In genomic region chr15:67181221-67181639, GRCh38 we compare ENCODE assay signal across 17 cellular contexts.
DNase-seq lines count a peak whose midpoint lies in the region; ATAC-seq and TF ChIP-seq lines count a peak whose summit lies in the region.
"Had no signal": no experiment of that assay in that cellular context is flagged by ENCODE, and none has a peak within 500 bp of the region (broad histone marks: within the 10 kb centered on the region; RNA-seq: fewer than 3 reads in every experiment).

No MANE protein-coding gene starts in this region.

- no peak overlapping the region for H3K27ac Mint-ChIP-seq in HFFc6
- H3K27ac Mint-ChIP-seq: brain had no signal

- peak overlapping the region; percentile 61 for H3K18ac ChIP-seq in neuronal stem cell (ENCODE audit: low read length)

- H3K4me1 Mint-ChIP-seq in HFFc6 (ENCODE audit: low read depth): peaks cover 84% of the 10 kb centered on the region

- no peak overlapping the region for H3K27ac ChIP-seq in coronary artery
- H3K27ac ChIP-seq in neuronal stem cell (replicated peaks; ENCODE audit: low read length): no peak overlapping the region
- H3K27ac ChIP-seq: pancreas, SJSA1 had no signal

- no peak overlapping the region for H4K91ac ChIP-seq in neuronal stem cell (ENCODE audit: low read depth, low read length, poor library complexity)

- H3K4me3 Mint-ChIP-seq in HFFc6: no peak overlapping the region
- H3K4me3 Mint-ChIP-seq: brain had no signal

- H3K9me3 Mint-ChIP-seq in HFFc6: no peaks in the 10 kb centered on the region
- H3K9me3 Mint-ChIP-seq: brain had no signal

- no peak overlapping the region for H3K4ac ChIP-seq in neuronal stem cell (ENCODE audit: low read length)

- peaks cover 2 to 10% of the 10 kb centered on the region in 2 donors for H3K4me1 ChIP-seq in neuronal stem cell (ENCODE audit: control insufficient read depth in 2 of 2, insufficient read depth in 1 of 2, low read depth in 1 of 2, low read length in 2 of 2)

- H3K27me3 Mint-ChIP-seq in HFFc6 (ENCODE audit: insufficient read depth): peaks cover 49% of the 10 kb centered on the region
- H3K27me3 Mint-ChIP-seq: brain had no signal

- no peak overlapping the region for H3K14ac ChIP-seq in neuronal stem cell (ENCODE audit: low read length)

- H3K36me3 Mint-ChIP-seq in HFFc6 (ENCODE audit: low read depth): peaks cover 58% of the 10 kb centered on the region

- no peak overlapping the region for H3K23ac ChIP-seq in neuronal stem cell (ENCODE audit: low read depth, low read length, poor library complexity)

- H2BK5ac ChIP-seq in neuronal stem cell (ENCODE audit: low read length): no peak overlapping the region

- peak; percentile 6 for TF ChIP-seq CTCF in GM12864 (IDR thresholded peaks at IDR 0.05; ENCODE audit: low read depth, low read length, missing control alignments)
- TF ChIP-seq CTCF in HFFc6 (IDR thresholded peaks at IDR 0.05): peak; percentile 23; the same call in 1 of the 2 replicates
- TF ChIP-seq CTCF in coronary artery (IDR thresholded peaks at IDR 0.05): no peak

- peaks cover 18 to 92% of the 10 kb centered on the region in 2 donors for H3K36me3 ChIP-seq in neuronal stem cell (replicated peaks in 1 of 2; ENCODE audit: control insufficient read depth in 2 of 2, insufficient read depth in 2 of 2, low read length in 2 of 2)

- no peak overlapping the region for H3K9ac ChIP-seq in neuronal stem cell (ENCODE audit: low read depth, low read length, poor library complexity)

- no peaks in the 10 kb centered on the region for H3K79me1 ChIP-seq in neuronal stem cell (ENCODE audit: low read depth, low read length)

- H3K4me2 ChIP-seq in neuronal stem cell (ENCODE audit: insufficient read depth, low read length, poor library complexity, severe bottlenecking): no peak overlapping the region

- no peak overlapping the region for H2BK15ac ChIP-seq in neuronal stem cell (ENCODE audit: low read length)

- H3K9me3 ChIP-seq in neuronal stem cell (replicated peaks in 1 of 2; ENCODE audit: control insufficient read depth in 2 of 2, insufficient read depth in 1 of 2, low read depth in 1 of 2, low read length in 2 of 2): no peaks in the 10 kb centered on the region
- H3K9me3 ChIP-seq: gastroesophageal sphincter, mucosa of descending colon, pancreas, SJSA1 had no signal

- DNase-seq in GM12864 (ENCODE audit: low read depth): no peak
- DNase-seq in HFFc6: no peak
- peak; percentile 58 for DNase-seq in coronary artery (ENCODE audit: low spot score)
- no peak for DNase-seq in neuronal stem cell (ENCODE audit: low spot score)
- no peak for DNase-seq in DMS79 treated with DMSO at 0.1 percent for 48 hours (lab: John Stamatoyannopoulos, UW)
- no peak for DNase-seq in 8988T
- DNase-seq: activated naive CD4-positive, alpha-beta T cell treated with anti-CD3 and anti-CD28 coated beads, Interleukin-2, amount 50 U/mL, for 16 hours; DMS153; effector CD8-positive, alpha-beta T cell; NCI-H2171; pancreas; stimulated activated CD4-positive, alpha-beta T cell treated with anti-CD3 and anti-CD28 coated beads, Interleukin-12 subunit alpha, Interleukin-12 subunit beta, amount 100 ng/mL, for 4 hours had no signal

- no peak overlapping the region for H3K4me3 ChIP-seq in GM12864 (ENCODE audit: low read depth, low read length)
- no peak overlapping the region for H3K4me3 ChIP-seq in coronary artery
- no peak overlapping the region for H3K4me3 ChIP-seq in neuronal stem cell (ENCODE audit: low read length in 2 of 2)
- H3K4me3 ChIP-seq: gastroesophageal sphincter, mucosa of descending colon, pancreas, SJSA1 had no signal

- no peak overlapping the region for H2BK12ac ChIP-seq in neuronal stem cell (ENCODE audit: low read length)

- no peak overlapping the region for H4K8ac ChIP-seq in neuronal stem cell (ENCODE audit: low read depth, low read length)

- H2AFZ ChIP-seq in neuronal stem cell (ENCODE audit: low read length): no peak overlapping the region

- H2BK120ac ChIP-seq in neuronal stem cell (ENCODE audit: low read depth, low read length): no peak overlapping the region

- no peak overlapping the region for H2AK5ac ChIP-seq in neuronal stem cell (ENCODE audit: low read depth, low read length)

- ATAC-seq in GM21576 (IDR thresholded peaks at IDR 0.05; ENCODE audit: unreplicated experiment): no peak
- ATAC-seq: gastroesophageal sphincter, mucosa of descending colon had no signal

- WGBS in neuronal stem cell (ENCODE audit: extremely low coverage in 2 of 2, insufficient read length in 2 of 2, insufficient replicate concordance in 1 of 2), 2 donors: no CpG with 5 or more reads among the region's 15 CpGs

- H3K27me3 ChIP-seq in neuronal stem cell (ENCODE audit: control insufficient read depth in 3 of 3, insufficient read depth in 3 of 3, low read depth in 1 of 3, low read length in 3 of 3): no peaks in the 10 kb centered on the region
- H3K27me3 ChIP-seq: gastroesophageal sphincter, pancreas, SJSA1 had no signal
